ENCODE assay signal across 17 cellular contexts in the genomic region with DNA sequence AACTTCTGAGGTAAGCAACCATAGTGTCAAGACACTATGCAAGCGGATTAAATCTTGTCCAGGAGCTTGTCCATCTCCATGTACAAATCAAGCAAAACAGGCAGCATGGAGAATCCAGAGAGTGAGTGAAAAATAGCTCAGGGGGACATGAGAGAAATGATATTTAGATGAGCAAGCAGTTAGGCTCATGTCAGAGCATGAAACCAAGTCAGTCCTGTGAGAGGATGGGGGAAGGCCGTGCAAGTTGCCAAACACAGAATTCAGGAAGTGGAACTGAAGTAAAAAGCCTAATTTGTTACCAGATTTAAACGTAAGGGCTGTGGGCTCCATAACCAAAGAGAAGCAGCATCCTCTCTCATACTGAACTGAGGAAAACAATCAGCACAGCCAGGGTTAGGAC.
A peak's percentile ranks its signal among the peaks of the same experiment; 100 is the strongest.
DNase-seq lines count a peak whose midpoint lies in the region; ATAC-seq and TF ChIP-seq lines count a peak whose summit lies in the region.
"Had no signal": no experiment of that assay in that cellular context is flagged by ENCODE, and none has a peak within 500 bp of the region (broad histone marks: within the 10 kb centered on the region; RNA-seq: fewer than 3 reads in every experiment).

No MANE protein-coding gene starts in this region.

- TF ChIP-seq POLR2A in breast epithelium (IDR thresholded peaks at IDR 0.05) (no peak), tibial nerve (IDR thresholded peaks at IDR 0.05) (no peak), right lobe of liver (IDR thresholded peaks at IDR 0.05) (no peak)

- no peaks in the 10 kb centered on the region for H3K27me3 Mint-ChIP-seq in MCF 10A (ENCODE audit: insufficient read depth, unreplicated experiment)

- BruUV-seq in MCF 10A (replicated peaks; lab: Mats Ljungman, UMichigan): no TSS peak

- intact Hi-C loops in MCF 10A (cut with micrococcal nuclease): no loop called here
- intact Hi-C loops in breast epithelium (cut with DNase I; ENCODE audit: low total_unique reads): no loop called here
- intact Hi-C loops in right lobe of liver (cut with DNase I): no loop called here

- TF ChIP-seq CTCF in MCF 10A (IDR thresholded peaks at IDR 0.05; ENCODE audit: unreplicated experiment) (no peak), breast epithelium (IDR thresholded peaks at IDR 0.05) (no peak), RWPE1 (conservative IDR thresholded peaks at IDR 0.05; ENCODE audit: low read depth) (no peak), tibial nerve (IDR thresholded peaks at IDR 0.05) (no peak), right lobe of liver (IDR thresholded peaks at IDR 0.05) (no peak)

- H3K27me3 ChIP-seq in breast epithelium: no peaks in the 10 kb centered on the region
- no peaks in the 10 kb centered on the region for H3K27me3 ChIP-seq in tibial nerve
- H3K27me3 ChIP-seq in right lobe of liver: no peaks in the 10 kb centered on the region

- H3K36me3 Mint-ChIP-seq in MCF 10A (ENCODE audit: insufficient read depth, unreplicated experiment): no peaks in the 10 kb centered on the region
- H3K36me3 Mint-ChIP-seq: CD14-positive monocyte had no signal

- H3K36me3 ChIP-seq in breast epithelium (no peaks in the 10 kb centered on the region), tibial nerve (peaks cover 0 to 19% (median 0%) of the 10 kb centered on the region in 3 donors), right lobe of liver (no peaks in the 10 kb centered on the region)

- no peak overlapping the region for H3K4me3 Mint-ChIP-seq in MCF 10A (ENCODE audit: unreplicated experiment)
- H3K4me3 Mint-ChIP-seq: CD14-positive monocyte had no signal

- peak overlapping the region; percentile 97 for H3K27ac Mint-ChIP-seq in MCF 10A (ENCODE audit: low read depth, unreplicated experiment)
- H3K27ac Mint-ChIP-seq: CD14-positive monocyte had no signal

- H3K9me3 ChIP-seq in breast epithelium (peaks cover 8 to 13% of the 10 kb centered on the region in 2 donors), tibial nerve (peaks cover 0 to 21% (median 6%) of the 10 kb centered on the region in 4 donors), right lobe of liver (no peaks in the 10 kb centered on the region)

- H3K4me1 Mint-ChIP-seq in MCF 10A (ENCODE audit: insufficient read depth, unreplicated experiment): peaks cover 15% of the 10 kb centered on the region
- H3K4me1 Mint-ChIP-seq: CD14-positive monocyte had no signal

- TF ChIP-seq EP300 in tibial nerve (IDR thresholded peaks at IDR 0.05): no peak

- CTCF ChIA-PET in MCF 10A (lab: Yijun Ruan, JAX) (interaction anchor here (0.6 to 1.0 kb wide), 2 partner anchors 32 to 651 kb away, joined by 3 to 4 read pairs; no protein-coding TSS in a partner anchor), RWPE1 (lab: Yijun Ruan, JAX) (no interaction called here)

- ATAC-seq in right lobe of liver (no peak), HG02623 (IDR thresholded peaks at IDR 0.05; ENCODE audit: unreplicated experiment) (no peak)
- ATAC-seq: HepG2 had no signal

- WGBS in tibial nerve, 2 donors: 58 to 75% methylated on average over 3 of the region's 3 CpGs
- 38% methylated on average over 2 of the region's 3 CpGs for WGBS in right lobe of liver (ENCODE audit: insufficient coverage, low coverage, low lambda C conversion rate, missing lambda C conversion rate)

- H3K4me3 ChIP-seq in breast epithelium: no peak overlapping the region
- no peak overlapping the region for H3K4me3 ChIP-seq in tibial nerve
- no peak overlapping the region for H3K4me3 ChIP-seq in right lobe of liver
- H3K4me3 ChIP-seq: PC-9 had no signal

- POLR2A ChIA-PET in MCF 10A (lab: Yijun Ruan, JAX): interaction anchor here (0.5 to 1.6 kb wide), 5 partner anchors 13 to 1112 kb away, joined by 3 to 5 read pairs (median 4); no protein-coding TSS in a partner anchor
- POLR2A ChIA-PET in RWPE1 (lab: Yijun Ruan, JAX; ENCODE audit: low non-redundant PET): no interaction called here

- H3K27ac ChIP-seq in breast epithelium: peak overlapping the region in 1 of 2 donors; percentile 58
- no peak overlapping the region for H3K27ac ChIP-seq in RWPE1
- peak overlapping the region; percentile 95 for H3K27ac ChIP-seq in epithelial cell of prostate
- no peak overlapping the region for H3K27ac ChIP-seq in tibial nerve
- no peak overlapping the region for H3K27ac ChIP-seq in right lobe of liver
- H3K27ac ChIP-seq: PC-9 had no signal

- H3K4me1 ChIP-seq in breast epithelium (no peaks in the 10 kb centered on the region), tibial nerve (no peaks in the 10 kb centered on the region), right lobe of liver (no peaks in the 10 kb centered on the region)

- peaks cover 29% of the 10 kb centered on the region for H3K9me3 Mint-ChIP-seq in MCF 10A (ENCODE audit: unreplicated experiment)

- DNase-seq in MCF 10A (ENCODE audit: unreplicated experiment) (peak; percentile 13), breast epithelium (ENCODE audit: low spot score in 2 of 2) (no peak), RWPE1 (ENCODE audit: low spot score) (peak; percentile 40), epithelial cell of prostate (ENCODE audit: low read depth, low spot score) (peak; percentile 51), OCI-M2 (lab: John Stamatoyannopoulos, UW; ENCODE audit: unreplicated experiment) (no peak), tibial nerve (ENCODE audit: low spot score in 2 of 2) (no peak), right lobe of liver (no peak)
- DNase-seq: COR-L47, Karpas-422, NCI-H1436, NCI-H2029 treated with DMSO at 0.1 percent for 48 hours, NCI-H510A treated with DMSO at 0.1 percent for 48 hours, PC-9, Right ventricle myocardium superior had no signal

Comparison
In these comparisons a context has a peak if more than half of its experiments do, and no peak if none do; other contexts are left out.
1. DNase-seq: peak in MCF 10A (single experiment), RWPE1 (single experiment) and epithelial cell of prostate (single experiment); none in breast epithelium (0 of 2), OCI-M2 (single experiment), tibial nerve (0 of 2) and right lobe of liver (0 of 3).